Comparison of ENCODE assay signal across 8 cellular contexts in the genomic region with DNA sequence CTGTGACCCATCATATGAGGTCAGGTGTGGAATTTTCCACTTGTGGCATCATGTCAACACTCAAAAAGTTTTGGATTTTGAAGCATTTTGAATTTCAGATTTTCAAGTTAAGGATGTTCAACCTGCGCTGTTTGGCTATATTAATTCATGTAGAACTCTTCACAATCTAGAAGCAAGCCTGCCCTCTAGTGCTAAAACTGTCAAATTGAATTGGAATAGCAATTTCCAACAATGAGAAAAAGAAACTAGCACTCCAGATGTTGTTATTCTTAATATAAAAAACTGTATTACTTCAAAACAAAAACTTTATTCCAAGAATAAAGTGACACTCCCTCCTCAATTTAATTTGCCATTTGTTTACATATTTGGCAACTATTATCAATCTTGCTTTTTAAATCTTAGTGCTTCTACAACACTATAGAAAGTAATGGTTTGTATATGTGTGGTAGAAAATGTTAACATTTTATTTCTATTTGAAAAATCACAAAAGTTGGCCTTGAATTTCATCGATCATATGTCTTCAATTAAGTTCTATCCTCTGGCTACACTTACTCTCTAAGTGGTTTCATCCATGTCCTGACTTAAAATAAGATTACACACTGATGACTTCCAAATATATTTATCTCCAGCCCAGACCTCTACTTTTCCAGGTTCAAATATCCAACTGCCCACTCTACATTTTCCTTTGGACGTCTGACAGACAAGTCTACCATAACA. TPM values are rescaled to one million over a fixed set of nuclear protein-coding genes. Genes with fewer than 3 reads are reported as not detected.
DNase-seq lines count a peak whose midpoint lies in the region; ATAC-seq, FAIRE-seq and TF ChIP-seq lines count a peak whose summit lies in the region.

No MANE protein-coding gene starts in this region.

- H3F3A ChIP-seq in PC-3 (ENCODE audit: low read length, unreplicated experiment), result peaks cover 4% of the 10 kb centered on the region

- H3K4me1 Mint-ChIP-seq in CD4-positive, alpha-beta memory T cell, result peaks cover 0 to 2% (median 0%) of the 10 kb centered on the region in 4 donors
- no peaks in the 10 kb centered on the region for H3K4me1 Mint-ChIP-seq in activated T-helper 17 cell treated with anti-CD3 and anti-CD28 coated beads, Interleukin-2, amount 50 U/mL, for 72 hours

- H3K36me3 ChIP-seq in CD4-positive, alpha-beta memory T cell (ENCODE audit: insufficient read depth, low read length), result no peaks in the 10 kb centered on the region
- H3K36me3 ChIP-seq in PC-3 (ENCODE audit: low read depth, low read length) (peaks cover 15% of the 10 kb centered on the region; the same call in 1 of the 2 replicates), endothelial cell of umbilical vein (ENCODE audit: control insufficient read depth in 2 of 2, extremely low read depth in 1 of 2, insufficient read depth in 2 of 2, low read length in 2 of 2) (peaks cover 0 to 6% of the 10 kb centered on the region in 2 experiments), osteoblast (ENCODE audit: insufficient read depth, low read length) (peaks cover 4% of the 10 kb centered on the region)

- no peaks in the 10 kb centered on the region for H3K9me3 ChIP-seq in CD4-positive, alpha-beta memory T cell (ENCODE audit: control insufficient read depth in 1 of 2, low read length in 2 of 2)
- H3K9me3 ChIP-seq in PC-3 (ENCODE audit: low read length) (no peaks in the 10 kb centered on the region), endothelial cell of umbilical vein (replicated peaks; ENCODE audit: control insufficient read depth, insufficient read depth, low read length) (no peaks in the 10 kb centered on the region), osteoblast (ENCODE audit: low read depth, low read length) (no peaks in the 10 kb centered on the region)

- H3K79me2 ChIP-seq in PC-3 (ENCODE audit: low read length) (no peaks in the 10 kb centered on the region), endothelial cell of umbilical vein (ENCODE audit: control insufficient read depth, insufficient read depth, low read length) (no peaks in the 10 kb centered on the region), osteoblast (ENCODE audit: insufficient read depth, low read length) (no peaks in the 10 kb centered on the region)

- no peak overlapping the region for H3K27ac Mint-ChIP-seq in CD4-positive, alpha-beta memory T cell
- no peak overlapping the region for H3K27ac Mint-ChIP-seq in activated T-helper 17 cell treated with anti-CD3 and anti-CD28 coated beads, Interleukin-2, amount 50 U/mL, for 72 hours

- FAIRE-seq in endothelial cell of umbilical vein (lab: Jason Lieb, UNC), result peak; percentile 65

- no peaks in the 10 kb centered on the region for H3K9me2 ChIP-seq in PC-3 (replicated peaks; ENCODE audit: low read length)

- dilution Hi-C loops in endothelial cell of umbilical vein (cut with MboI; ENCODE audit: extremely low pct_ligation_motif_present, low sequenced_read_pairs), result no loop called here

- TF ChIP-seq CTCF in PC-3 (conservative IDR thresholded peaks at IDR 0.05; ENCODE audit: low read depth, low read length) (peak; percentile 91), endothelial cell of umbilical vein (IDR thresholded peaks at IDR 0.05; ENCODE audit: extremely low read depth in 1 of 2, insufficient read depth in 1 of 2, low read depth in 1 of 2, low read length in 2 of 2) (peak; percentile 43 to 45), osteoblast (IDR thresholded peaks at IDR 0.05; ENCODE audit: extremely low read depth, low read depth, low read length) (peak; percentile 67)

- H3K4me3 ChIP-seq in CD4-positive, alpha-beta memory T cell (ENCODE audit: low read length in 2 of 2), result no peak overlapping the region
- H3K4me3 ChIP-seq in PC-3 (ENCODE audit: low read length) (no peak overlapping the region), endothelial cell of umbilical vein (replicated peaks in 1 of 3; ENCODE audit: insufficient read depth in 1 of 3, low read depth in 1 of 3, low read length in 3 of 3) (no peak overlapping the region), osteoblast (ENCODE audit: insufficient read depth, low read length) (no peak overlapping the region)

- no peaks in the 10 kb centered on the region for H3K9me1 ChIP-seq in endothelial cell of umbilical vein (replicated peaks; ENCODE audit: control insufficient read depth, extremely low read depth, insufficient read depth, low read length)

- CTCF ChIA-PET in CD4-positive, alpha-beta memory T cell (lab: Charles Lee; ENCODE audit: partially characterized antibody), result interaction anchor here (0.8 to 1.2 kb wide), 5 partner anchors 18 to 54 kb away, joined by 3 to 5 read pairs (median 3); a partner anchor contains a TSS
- CTCF ChIA-PET in PC-3 (lab: Charles Lee) (interaction anchor here (0.6 to 0.7 kb wide), 2 partner anchors 141 to 143 kb away, joined by 3 to 4 read pairs; no protein-coding TSS in a partner anchor), endothelial cell of umbilical vein (lab: Charles Lee) (interaction anchor here (0.6 to 2.8 kb wide), 10 partner anchors 10 to 321 kb away, joined by 3 to 64 read pairs (median 6); no protein-coding TSS in a partner anchor)

- no peak overlapping the region for H2AFZ ChIP-seq in PC-3 (ENCODE audit: low read length)
- no peak overlapping the region for H2AFZ ChIP-seq in endothelial cell of umbilical vein (ENCODE audit: low read depth, low read length)
- no peak overlapping the region for H2AFZ ChIP-seq in osteoblast (ENCODE audit: low read length)

- intact Hi-C loops in CD4-positive, alpha-beta memory T cell (cut with micrococcal nuclease), result loop anchor here (1.0 kb wide), 1 partner anchor 19 kb away; no protein-coding TSS in a partner anchor
- intact Hi-C loops in PC-3 (cut with micrococcal nuclease) (loop anchor here (1.0 kb wide), 5 partner anchors 19 to 322 kb away; no protein-coding TSS in a partner anchor), endothelial cell of umbilical vein (cut with micrococcal nuclease) (loop anchor here (1.0 to 2.0 kb wide), 6 partner anchors 19 to 322 kb away; no protein-coding TSS in a partner anchor)

- POLR2A ChIA-PET in CD4-positive, alpha-beta memory T cell (lab: Charles Lee; ENCODE audit: partially characterized antibody), result interaction anchor here (0.9 kb wide), 1 partner anchor 20 kb away, joined by 3 read pairs; no protein-coding TSS in a partner anchor
- POLR2A ChIA-PET in PC-3 (lab: Charles Lee; ENCODE audit: unreplicated experiment) (no interaction called here), endothelial cell of umbilical vein (lab: Charles Lee) (no interaction called here)

- no peaks in the 10 kb centered on the region for H3K27me3 ChIP-seq in CD4-positive, alpha-beta memory T cell (ENCODE audit: insufficient read depth, low read length)
- no peaks in the 10 kb centered on the region for H3K27me3 ChIP-seq in PC-3 (ENCODE audit: low read length)
- H3K27me3 ChIP-seq in endothelial cell of umbilical vein (ENCODE audit: control insufficient read depth in 2 of 2, insufficient read depth in 2 of 2, low read length in 2 of 2), result no peaks in the 10 kb centered on the region
- no peaks in the 10 kb centered on the region for H3K27me3 ChIP-seq in osteoblast (ENCODE audit: insufficient read depth, low read length)

- no peak for TF ChIP-seq POLR2A in endothelial cell of umbilical vein (IDR thresholded peaks at IDR 0.05; ENCODE audit: low read depth, low read length)

- H3K9ac ChIP-seq in PC-3 (ENCODE audit: low read length) (no peak overlapping the region), endothelial cell of umbilical vein (replicated peaks; ENCODE audit: extremely low read depth, insufficient read depth, low read length) (no peak overlapping the region)

- BruUV-seq in PC-3 (replicated peaks; lab: Mats Ljungman, UMichigan), result no TSS peak
- BruUV-seq in endothelial cell of umbilical vein (replicated peaks; lab: Mats Ljungman, UMichigan), result no TSS peak

- no peak overlapping the region for H3K27ac ChIP-seq in CD4-positive, alpha-beta memory T cell (ENCODE audit: low read depth, low read length)
- no peak overlapping the region for H3K27ac ChIP-seq in PC-3 (ENCODE audit: low read length)
- no peak overlapping the region for H3K27ac ChIP-seq in endothelial cell of umbilical vein (ENCODE audit: insufficient read depth, low read depth, low read length)
- no peak overlapping the region for H3K27ac ChIP-seq in osteoblast (ENCODE audit: low read depth, low read length)

- peaks cover 5 to 7% of the 10 kb centered on the region in 2 donors for H3K36me3 Mint-ChIP-seq in CD4-positive, alpha-beta memory T cell
- peaks cover 32% of the 10 kb centered on the region for H3K36me3 Mint-ChIP-seq in activated T-helper 17 cell treated with anti-CD3 and anti-CD28 coated beads, Interleukin-2, amount 50 U/mL, for 72 hours (ENCODE audit: low read depth)

- H3K4me2 ChIP-seq in PC-3 (ENCODE audit: low read length) (no peak overlapping the region), endothelial cell of umbilical vein (ENCODE audit: insufficient read depth, low read length) (no peak overlapping the region), osteoblast (ENCODE audit: insufficient read depth, low read length) (no peak overlapping the region)

- no peak overlapping the region for H3K4me3 Mint-ChIP-seq in CD4-positive, alpha-beta memory T cell
- H3K4me3 Mint-ChIP-seq in activated T-helper 17 cell treated with anti-CD3 and anti-CD28 coated beads, Interleukin-2, amount 50 U/mL, for 72 hours, result no peak overlapping the region

- H3K4me1 ChIP-seq in CD4-positive, alpha-beta memory T cell (ENCODE audit: insufficient read depth, low read length), result no peaks in the 10 kb centered on the region
- H3K4me1 ChIP-seq in PC-3 (ENCODE audit: insufficient read depth, low read length), result peaks cover 20% of the 10 kb centered on the region
- H3K4me1 ChIP-seq in endothelial cell of umbilical vein (ENCODE audit: control insufficient read depth, extremely low read depth, insufficient read depth, low read length), result no peaks in the 10 kb centered on the region
- H3K4me1 ChIP-seq in osteoblast (ENCODE audit: insufficient read depth, low read length), result no peaks in the 10 kb centered on the region

- H4K20me1 ChIP-seq in PC-3 (ENCODE audit: low read length) (no peaks in the 10 kb centered on the region), endothelial cell of umbilical vein (replicated peaks; ENCODE audit: control insufficient read depth, extremely low read depth, insufficient read depth, low read length) (no peaks in the 10 kb centered on the region), osteoblast (ENCODE audit: insufficient read depth, low read length) (no peaks in the 10 kb centered on the region)

- H3K27me3 Mint-ChIP-seq in CD4-positive, alpha-beta memory T cell, result no peaks in the 10 kb centered on the region
- H3K27me3 Mint-ChIP-seq in activated T-helper 17 cell treated with anti-CD3 and anti-CD28 coated beads, Interleukin-2, amount 50 U/mL, for 72 hours, result no peaks in the 10 kb centered on the region

- peak in 4 of 5 donors; percentile 8 to 25 (median 17) for DNase-seq in CD4-positive, alpha-beta memory T cell
- DNase-seq in PC-3, result peak; percentile 71
- DNase-seq in endothelial cell of umbilical vein (ENCODE audit: low read depth, low spot score), result peak; percentile 54
- DNase-seq in osteoblast (ENCODE audit: insufficient read length, low spot score, missing footprints), result peak; percentile 10

- H3K9me3 Mint-ChIP-seq in CD4-positive, alpha-beta memory T cell, result no peaks in the 10 kb centered on the region
- no peaks in the 10 kb centered on the region for H3K9me3 Mint-ChIP-seq in activated T-helper 17 cell treated with anti-CD3 and anti-CD28 coated beads, Interleukin-2, amount 50 U/mL, for 72 hours

- peak; percentile 51 for ATAC-seq in GM18508 (IDR thresholded peaks at IDR 0.05; ENCODE audit: insufficient read depth, unreplicated experiment)
- peak; percentile 61 for ATAC-seq in HG03196 (IDR thresholded peaks at IDR 0.05; ENCODE audit: unreplicated experiment)
- peak; percentile 25; the same call in 1 of the 2 replicates for ATAC-seq in PC-3
- no peak for ATAC-seq in HG03139 (IDR thresholded peaks at IDR 0.05; ENCODE audit: unreplicated experiment)
- no peak for ATAC-seq in activated T-helper 17 cell treated with anti-CD3 and anti-CD28 coated beads, Interleukin-2, amount 50 U/mL, for 72 hours (replicated peaks)

RNA-seq across cellular contexts. Expression of a gene that starts 36.6 kb away (rescaled TPM):
- 10 to 100 TPM; 14.4 TPM for total RNA-seq in CD4-positive, alpha-beta memory T cell
- polyA plus RNA-seq in CD4-positive, alpha-beta memory T cell, result 10 to 100 TPM; 21.9 to 28.1 TPM
- total RNA-seq in PC-3 (2014; rRNA removed) (206 and 275 TPM in 2 replicates), endothelial cell of umbilical vein (49.8 and 52.9 TPM in 2 replicates), osteoblast (45.7 and 60.1 TPM in 2 replicates)
- 32.8 and 32.9 TPM in 2 replicates for polyA plus RNA-seq in endothelial cell of umbilical vein
- 40.5 and 45.7 TPM in 2 replicates for polyA plus RNA-seq in endothelial cell of umbilical vein (2011; cell fraction: cytosol; rRNA removed)
- polyA plus RNA-seq in endothelial cell of umbilical vein (2011; cell fraction: nucleus; rRNA removed), result 19.6 and 25.7 TPM in 2 replicates
- 80.7 and 97.5 TPM in 2 replicates for polyA plus RNA-seq in endothelial cell of umbilical vein (2012)
- polyA minus RNA-seq in endothelial cell of umbilical vein, result 12.4 and 12.5 TPM in 2 replicates
- 27.4 TPM for polyA minus RNA-seq in endothelial cell of umbilical vein (2011; cell fraction: cytosol; rRNA and poly(A)+ RNA removed)
- 10.6 and 24.5 TPM in 2 replicates for polyA minus RNA-seq in endothelial cell of umbilical vein (2011; cell fraction: nucleus; rRNA and poly(A)+ RNA removed)
- total RNA-seq in activated T-helper 17 cell treated with anti-CD3 and anti-CD28 coated beads, Interleukin-2, amount 50 U/mL, for 72 hours, result 10 to 100 TPM; 39.2 to 64.8 TPM

RNA-seq across cellular contexts. Expression of a gene that starts 53.9 kb away (rescaled TPM):
- 1 to 10 TPM; 3.9 to 4.2 TPM for total RNA-seq in CD4-positive, alpha-beta memory T cell
- 1 to 10 TPM in 1 of 2 donors, under 1 TPM in 1; 0.58 to 1.1 TPM for polyA plus RNA-seq in CD4-positive, alpha-beta memory T cell
- total RNA-seq in PC-3 (2014; rRNA removed) (20.4 and 28.9 TPM in 2 replicates), endothelial cell of umbilical vein (4.2 and 5.7 TPM in 2 replicates), osteoblast (82.2 and 100 TPM in 2 replicates)
- 1.5 and 1.9 TPM in 2 replicates for polyA plus RNA-seq in endothelial cell of umbilical vein
- 1.3 and 2.3 TPM in 2 replicates for polyA plus RNA-seq in endothelial cell of umbilical vein (2011; cell fraction: cytosol; rRNA removed)
- polyA plus RNA-seq in endothelial cell of umbilical vein (2011; cell fraction: nucleus; rRNA removed), result 5.6 and 6.8 TPM in 2 replicates
- polyA plus RNA-seq in endothelial cell of umbilical vein (2012), result 2.2 and 2.5 TPM in 2 replicates
- 4.2 and 5.3 TPM in 2 replicates for polyA minus RNA-seq in endothelial cell of umbilical vein
- 4.8 TPM for polyA minus RNA-seq in endothelial cell of umbilical vein (2011; cell fraction: cytosol; rRNA and poly(A)+ RNA removed)
- 13.1 and 15.8 TPM in 2 replicates for polyA minus RNA-seq in endothelial cell of umbilical vein (2011; cell fraction: nucleus; rRNA and poly(A)+ RNA removed)
- total RNA-seq in activated T-helper 17 cell treated with anti-CD3 and anti-CD28 coated beads, Interleukin-2, amount 50 U/mL, for 72 hours, result 1 to 10 TPM; 2.2 to 2.5 TPM

Comparison
In these comparisons a context has a peak if more than half of its experiments do, and no peak if none do; other contexts are left out.
1. DNase-seq: peak in every context shown above with its lines; median percentile 71 in PC-3; 54 in endothelial cell of umbilical vein; 17 in CD4-positive, alpha-beta memory T cell; 10 in osteoblast.
2. ATAC-seq: peak in GM18508 (single experiment), HG03196 (single experiment) and PC-3 (single experiment); none in HG03139 (single experiment) and activated T-helper 17 cell treated with anti-CD3 and anti-CD28 coated beads, Interleukin-2, amount 50 U/mL, for 72 hours (single experiment).
3. Peak in every context shown above with its lines, with median percentiles within 50 percentile points of each other: CTCF ChIP-seq.